ENCODE assay signal across 12 cellular contexts in genomic region chr7:35839860-35840854, GRCh38. TPM values are rescaled to one million over a fixed set of nuclear protein-coding genes. Genes with fewer than 3 reads are reported as not detected.
DNase-seq lines count a peak whose midpoint lies in the region; ATAC-seq and TF ChIP-seq lines count a peak whose summit lies in the region.
"Had no signal": no experiment of that assay in that cellular context is flagged by ENCODE, and none has a peak within 500 bp of the region (broad histone marks: within the 10 kb centered on the region; RNA-seq: fewer than 3 reads in every experiment).

No MANE protein-coding gene starts in this region.

- no peaks in the 10 kb centered on the region for H3K27me3 Mint-ChIP-seq in WTC11 (ENCODE audit: low read depth)
- H3K27me3 Mint-ChIP-seq: activated CD4-positive, alpha-beta memory T cell treated with anti-CD3 and anti-CD28 coated beads, Interleukin-2, amount 10 ng/mL, durations not matched to agents 7 days and 5 days had no signal

- peaks cover 4% of the 10 kb centered on the region for H3K36me3 Mint-ChIP-seq in WTC11

- TF ChIP-seq POLR2A in esophagus muscularis mucosa (IDR thresholded peaks at IDR 0.05; ENCODE audit: low read depth) = no peak

- H3K9me3 Mint-ChIP-seq in WTC11 = no peaks in the 10 kb centered on the region
- H3K9me3 Mint-ChIP-seq: activated CD4-positive, alpha-beta memory T cell treated with anti-CD3 and anti-CD28 coated beads, Interleukin-2, amount 10 ng/mL, durations not matched to agents 7 days and 5 days had no signal

- H3K4me3 ChIP-seq in HEK293 (ENCODE audit: low read depth, low read length) (no peak overlapping the region), foreskin fibroblast (ENCODE audit: low read depth in 1 of 2, low read length in 2 of 2) (no peak overlapping the region), ascending aorta (no peak overlapping the region), esophagus muscularis mucosa (no peak overlapping the region)

- H3K4me1 ChIP-seq in HEK293 (ENCODE audit: control insufficient read depth, insufficient read depth, low read length) = no peaks in the 10 kb centered on the region
- H3K4me1 ChIP-seq in ascending aorta = peaks cover 0 to 9% of the 10 kb centered on the region in 2 donors
- H3K4me1 ChIP-seq in esophagus muscularis mucosa = peaks cover 6 to 37% (median 22%) of the 10 kb centered on the region in 4 donors

- POLR2A ChIA-PET in HEK293 (lab: Yijun Ruan, JAX) (interaction anchor here (1.0 kb wide), 1 partner anchor 39 kb away, joined by 3 read pairs; the partner anchor contains the start of gene SEPTIN7), WTC11 (lab: Charles Lee) (no interaction called here)

- no peaks in the 10 kb centered on the region for H3K27me3 ChIP-seq in ascending aorta
- no peaks in the 10 kb centered on the region for H3K27me3 ChIP-seq in esophagus muscularis mucosa

- TF ChIP-seq CTCF in HEK293 (tag by site-specific recombination; IDR thresholded peaks at IDR 0.05) = no peak
- TF ChIP-seq CTCF in WTC11 (IDR thresholded peaks at IDR 0.05) = no peak
- TF ChIP-seq CTCF in foreskin fibroblast (IDR thresholded peaks at IDR 0.05; ENCODE audit: low read depth, low read length) = no peak
- no peak for TF ChIP-seq CTCF in ascending aorta (IDR thresholded peaks at IDR 0.05)
- TF ChIP-seq CTCF in esophagus muscularis mucosa (IDR thresholded peaks at IDR 0.05) = no peak

- intact Hi-C loops in ascending aorta (cut with DNase I) (no loop called here), esophagus muscularis mucosa (cut with DNase I) (loop anchor here (5.0 kb wide), 1 partner anchor 38 kb away; the partner anchor contains the start of gene SEPTIN7)

- peaks cover 3 to 15% of the 10 kb centered on the region in 2 experiments for H3K36me3 ChIP-seq in HEK293 (ENCODE audit: control insufficient read depth in 2 of 2, insufficient read depth in 1 of 2, low read length in 2 of 2)
- H3K36me3 ChIP-seq in ascending aorta = peaks cover 2 to 19% of the 10 kb centered on the region in 2 donors
- peaks cover 0 to 12% (median 2%) of the 10 kb centered on the region in 4 donors for H3K36me3 ChIP-seq in esophagus muscularis mucosa

- no peak overlapping the region for H3K27ac Mint-ChIP-seq in WTC11
- H3K27ac Mint-ChIP-seq: activated CD4-positive, alpha-beta memory T cell treated with anti-CD3 and anti-CD28 coated beads, Interleukin-2, amount 10 ng/mL, durations not matched to agents 7 days and 5 days had no signal

- DNase-seq in AG08396 (ENCODE audit: low spot score) = peak; percentile 18
- DNase-seq in WTC11 (ENCODE audit: low spot score) = no peak
- DNase-seq in foreskin fibroblast = peak; percentile 24 to 62
- DNase-seq in NCI-H748 (lab: John Stamatoyannopoulos, UW; ENCODE audit: unreplicated experiment) = no peak
- DNase-seq in ascending aorta (ENCODE audit: low spot score in 2 of 2) = no peak
- DNase-seq in esophagus muscularis mucosa (ENCODE audit: extremely low spot score) = no peak
- DNase-seq: activated CD4-positive, alpha-beta memory T cell treated with anti-CD3 and anti-CD28 coated beads, Interleukin-2, amount 10 ng/mL, durations not matched to agents 7 days and 5 days; anterior cingulate cortex; DMS 273 treated with DMSO at 0.1 percent for 48 hours; NCI-H510A had no signal

- no peak overlapping the region for H3K27ac ChIP-seq in HEK293 (ENCODE audit: extremely low read depth, low read depth, low read length)
- no peak overlapping the region for H3K27ac ChIP-seq in ascending aorta
- no peak overlapping the region for H3K27ac ChIP-seq in esophagus muscularis mucosa (replicated peaks in 1 of 4)

- CTCF ChIA-PET in HEK293 (lab: Yijun Ruan, JAX) (no interaction called here), WTC11 (lab: Charles Lee) (no interaction called here)

- H3K4me1 Mint-ChIP-seq in WTC11 = peaks cover 11% of the 10 kb centered on the region
- H3K4me1 Mint-ChIP-seq: activated CD4-positive, alpha-beta memory T cell treated with anti-CD3 and anti-CD28 coated beads, Interleukin-2, amount 10 ng/mL, durations not matched to agents 7 days and 5 days had no signal

- 96% methylated on average over 1 of the region's 1 CpG for WGBS in esophagus muscularis mucosa

- no peak overlapping the region for H3K4me3 Mint-ChIP-seq in WTC11
- H3K4me3 Mint-ChIP-seq: activated CD4-positive, alpha-beta memory T cell treated with anti-CD3 and anti-CD28 coated beads, Interleukin-2, amount 10 ng/mL, durations not matched to agents 7 days and 5 days had no signal

- H3K9me3 ChIP-seq in HEK293 (ENCODE audit: control insufficient read depth, insufficient read depth, low read depth, low read length) (no peaks in the 10 kb centered on the region), ascending aorta (no peaks in the 10 kb centered on the region), esophagus muscularis mucosa (no peaks in the 10 kb centered on the region)

- ATAC-seq in WTC11 (no peak), HG03354 (IDR thresholded peaks at IDR 0.05; ENCODE audit: poor library complexity, severe bottlenecking, unreplicated experiment) (no peak)

- TF ChIP-seq EP300 in esophagus muscularis mucosa (IDR thresholded peaks at IDR 0.05) = no peak

TF ChIP-seq in HEK293, 187 proteins besides CTCF, POLR2A, EP300 and RAD21:
- TF ChIP-seq OSR2 (tag by site-specific recombination; IDR thresholded peaks at IDR 0.05) (no peak), SP7 (tag by site-specific recombination; IDR thresholded peaks at IDR 0.05) (peak; percentile 28; the same call in 1 of the 2 replicates), ZNF626 (tag by site-specific recombination; IDR thresholded peaks at IDR 0.05) (no peak), ZNF10 (tag by site-specific recombination; IDR thresholded peaks at IDR 0.05) (no peak), ZNF600 (tag by site-specific recombination; IDR thresholded peaks at IDR 0.05) (peak; percentile 38; the same call in 1 of the 2 replicates), ZNF530 (tag by site-specific recombination; IDR thresholded peaks at IDR 0.05; ENCODE audit: low read depth) (no peak), ZNF121 (tag by site-specific recombination; IDR thresholded peaks at IDR 0.05) (0 out of 2 replicates have a peak, but pooled peaks have one; percentile 29), ZNF658 (tag by site-specific recombination; IDR thresholded peaks at IDR 0.05) (no peak)

TF ChIP-seq in WTC11, 78 proteins besides CTCF, POLR2A, EP300 and RAD21:
- TF ChIP-seq ZNF121 (CRISPR knock-in tag; IDR thresholded peaks at IDR 0.05) (peak; percentile 40; the same call in 1 of the 2 replicates), CBFB (CRISPR knock-in tag; IDR thresholded peaks at IDR 0.05; ENCODE audit: low read depth) (no peak), ETV6 (CRISPR knock-in tag; IDR thresholded peaks at IDR 0.05) (no peak)

RNA-seq across cellular contexts. Expression of gene SEPTIN7, which starts 39.3 kb away (rescaled TPM):
- total RNA-seq in WTC11 (2021) (153 to 161 TPM (median 158 TPM) in 3 replicates), ascending aorta (171 TPM), esophagus muscularis mucosa (100 to 1,000 TPM; 262 to 353 (median 300) TPM)

Comparison
In these comparisons a context has a peak if more than half of its experiments do, and no peak if none do; other contexts are left out.
1. DNase-seq: peak in AG08396 (single experiment) and foreskin fibroblast (2 of 2); none in WTC11 (single experiment), NCI-H748 (single experiment), ascending aorta (0 of 2) and esophagus muscularis mucosa (single experiment).